Comparison of ENCODE assay signal across 17 cellular contexts in genomic region chr6:131877999-131878789, GRCh38.
A peak's percentile ranks its signal among the peaks of the same experiment; 100 is the strongest.
DNase-seq lines count a peak whose midpoint lies in the region; ATAC-seq and TF ChIP-seq lines count a peak whose summit lies in the region.
"Had no signal": no experiment of that assay in that cellular context is flagged by ENCODE, and none has a peak within 500 bp of the region (broad histone marks: within the 10 kb centered on the region; RNA-seq: fewer than 3 reads in every experiment).

No MANE protein-coding gene starts in this region.

- no peaks in the 10 kb centered on the region for H3K9me3 Mint-ChIP-seq in activated CD8-positive, alpha-beta T cell treated with anti-CD3 and anti-CD28 coated beads for 36 hours

- H3K36me3 ChIP-seq in GM23248 (ENCODE audit: low read depth) (peaks cover 39% of the 10 kb centered on the region; the same call in 1 of the 2 replicates), trophoblast cell (ENCODE audit: control insufficient read depth in 1 of 2, insufficient read depth in 2 of 2, low read length in 2 of 2) (no peaks in the 10 kb centered on the region), upper lobe of left lung (no peaks in the 10 kb centered on the region)

- no peak for ATAC-seq in activated CD8-positive, alpha-beta T cell treated with anti-CD3 and anti-CD28 coated beads for 36 hours
- ATAC-seq in GM21423 (IDR thresholded peaks at IDR 0.05; ENCODE audit: unreplicated experiment) (no peak), upper lobe of left lung (ENCODE audit: low FRiP score in 2 of 2) (no peak), GM19397 (IDR thresholded peaks at IDR 0.05; ENCODE audit: unreplicated experiment) (no peak)
- ATAC-seq: A549 had no signal

- H3K4me1 Mint-ChIP-seq in activated CD8-positive, alpha-beta T cell treated with anti-CD3 and anti-CD28 coated beads for 36 hours (ENCODE audit: low read depth): no peaks in the 10 kb centered on the region

- H3K4me3 Mint-ChIP-seq in activated CD8-positive, alpha-beta T cell treated with anti-CD3 and anti-CD28 coated beads for 36 hours: no peak overlapping the region

- H3K23ac ChIP-seq in trophoblast cell (ENCODE audit: low read length): no peak overlapping the region

- POLR2A ChIA-PET in activated CD8-positive, alpha-beta T cell treated with anti-CD3 and anti-CD28 coated beads for 36 hours (lab: Charles Lee): no interaction called here

- H3K27me3 ChIP-seq in GM23248 (replicated peaks; ENCODE audit: insufficient read depth): no peaks in the 10 kb centered on the region
- H3K27me3 ChIP-seq in trophoblast cell (ENCODE audit: insufficient read depth, low read length): no peaks in the 10 kb centered on the region
- H3K27me3 ChIP-seq in upper lobe of left lung: no peaks in the 10 kb centered on the region

- H2AFZ ChIP-seq in GM23248 (no peak overlapping the region), trophoblast cell (ENCODE audit: insufficient read depth, low read length, poor library complexity) (no peak overlapping the region)

- H3K79me1 ChIP-seq in trophoblast cell (ENCODE audit: low read length): no peaks in the 10 kb centered on the region

- no peak overlapping the region for H4K8ac ChIP-seq in trophoblast cell (ENCODE audit: low read depth, low read length)

- H3K27ac Mint-ChIP-seq in activated CD8-positive, alpha-beta T cell treated with anti-CD3 and anti-CD28 coated beads for 36 hours: no peak overlapping the region

- in situ Hi-C loops in GM23248 (cut with MboI): no loop called here

- no peak overlapping the region for H3K18ac ChIP-seq in trophoblast cell (ENCODE audit: low read length)

- no peak overlapping the region for H3K14ac ChIP-seq in trophoblast cell (ENCODE audit: low read length)

- H3K36me3 Mint-ChIP-seq in activated CD8-positive, alpha-beta T cell treated with anti-CD3 and anti-CD28 coated beads for 36 hours (ENCODE audit: low read depth): no peaks in the 10 kb centered on the region

- H3K9ac ChIP-seq in GM23248: no peak overlapping the region
- no peak overlapping the region for H3K9ac ChIP-seq in trophoblast cell (ENCODE audit: low read length)

- H3K4me2 ChIP-seq in GM23248 (ENCODE audit: unreplicated experiment): no peak overlapping the region
- no peak overlapping the region for H3K4me2 ChIP-seq in trophoblast cell (ENCODE audit: low read length)
- H3K4me2 ChIP-seq: A549 had no signal

- H3K9me3 ChIP-seq in GM23248 (ENCODE audit: low read depth) (no peaks in the 10 kb centered on the region), trophoblast cell (ENCODE audit: insufficient read depth, low read depth, low read length) (no peaks in the 10 kb centered on the region), upper lobe of left lung (no peaks in the 10 kb centered on the region)
- H3K9me3 ChIP-seq: A549 had no signal

- CTCF ChIA-PET in activated CD8-positive, alpha-beta T cell treated with anti-CD3 and anti-CD28 coated beads for 36 hours (lab: Charles Lee): no interaction called here

- H3K9me2 ChIP-seq in GM23248 (ENCODE audit: insufficient read depth): no peaks in the 10 kb centered on the region

- intact Hi-C loops in activated CD8-positive, alpha-beta T cell treated with anti-CD3 and anti-CD28 coated beads for 36 hours (cut with micrococcal nuclease): no loop called here

- H2BK12ac ChIP-seq in trophoblast cell (ENCODE audit: low read length): no peak overlapping the region

- no peak overlapping the region for H2BK5ac ChIP-seq in trophoblast cell (ENCODE audit: low read depth, low read length, poor library complexity)

- H4K20me1 ChIP-seq in GM23248 (ENCODE audit: insufficient read depth): no peaks in the 10 kb centered on the region

- 96 to 97% methylated on average over 4 of the region's 4 CpGs for WGBS in GM23248 (ENCODE audit: low coverage in 1 of 2, low lambda C conversion rate in 2 of 2, missing lambda C conversion rate in 2 of 2), 2 experiments
- WGBS in trophoblast cell (ENCODE audit: extremely low coverage, insufficient coverage, insufficient read length): no CpG with 5 or more reads among the region's 4 CpGs
- WGBS in upper lobe of left lung, 2 donors: 87 to 92% methylated on average over 4 of the region's 4 CpGs

- H3K4me1 ChIP-seq in GM23248 (ENCODE audit: insufficient read depth): peaks cover 7% of the 10 kb centered on the region; the same call in 1 of the 2 replicates
- peaks cover 0 to 2% of the 10 kb centered on the region in 2 experiments for H3K4me1 ChIP-seq in trophoblast cell (ENCODE audit: control insufficient read depth in 1 of 2, insufficient read depth in 2 of 2, low read length in 2 of 2)
- H3K4me1 ChIP-seq in upper lobe of left lung: no peaks in the 10 kb centered on the region
- H3K4me1 ChIP-seq: A549 had no signal

- no peak overlapping the region for H2AK5ac ChIP-seq in trophoblast cell (ENCODE audit: low read length)

- H3K27ac ChIP-seq in GM23248: no peak overlapping the region
- no peak overlapping the region for H3K27ac ChIP-seq in trophoblast cell (ENCODE audit: low read depth, low read length)
- no peak overlapping the region for H3K27ac ChIP-seq in upper lobe of left lung
- H3K27ac ChIP-seq: A549 had no signal

- DNase-seq in GM23248 (peak; percentile 36), amniotic epithelial cell (ENCODE audit: low read depth) (peak; percentile 74), fibroblast of mammary gland (ENCODE audit: low read depth) (peak; percentile 60), trophoblast cell (peak; percentile 63 to 76), upper lobe of left lung (no peak)
- no peak for DNase-seq in activated CD8-positive, alpha-beta T cell treated with anti-CD3 and anti-CD28 coated beads for 36 hours
- DNase-seq: C1 segment of cervical spinal cord, EL, H7, KBM-7, NCI-H1092, NCI-H146, NCI-H2081, NCI-H82 had no signal

- H2BK120ac ChIP-seq in trophoblast cell (ENCODE audit: insufficient read depth, low read length, poor library complexity): no peak overlapping the region

- H3K4me3 ChIP-seq in GM23248: no peak overlapping the region
- no peak overlapping the region for H3K4me3 ChIP-seq in fibroblast of mammary gland (ENCODE audit: control insufficient read depth, low read depth, low read length)
- H3K4me3 ChIP-seq in trophoblast cell (ENCODE audit: low read depth, low read length): no peak overlapping the region
- H3K4me3 ChIP-seq in upper lobe of left lung: no peak overlapping the region
- H3K4me3 ChIP-seq: A549 had no signal

- TF ChIP-seq POLR2A in upper lobe of left lung (IDR thresholded peaks at IDR 0.05): no peak

- H3K4ac ChIP-seq in trophoblast cell (ENCODE audit: low read depth, low read length): no peak overlapping the region

- TF ChIP-seq CTCF in fibroblast of mammary gland (conservative IDR thresholded peaks at IDR 0.05; ENCODE audit: control insufficient read depth, insufficient read depth, low read depth, low read length) (no peak), upper lobe of left lung (IDR thresholded peaks at IDR 0.05) (no peak)
- TF ChIP-seq CTCF in activated CD8-positive, alpha-beta T cell treated with anti-CD3 and anti-CD28 coated beads for 36 hours (IDR thresholded peaks at IDR 0.05): no peak

- TF ChIP-seq EP300 in upper lobe of left lung (IDR thresholded peaks at IDR 0.05): no peak

- H3K79me2 ChIP-seq in GM23248 (ENCODE audit: insufficient read depth) (no peaks in the 10 kb centered on the region), trophoblast cell (ENCODE audit: control insufficient read depth, insufficient read depth, low read length, poor library complexity) (no peaks in the 10 kb centered on the region)

- H3F3A ChIP-seq in GM23248 (ENCODE audit: insufficient read depth): no peaks in the 10 kb centered on the region; the same call in 1 of the 2 replicates

- no peak overlapping the region for H4K12ac ChIP-seq in trophoblast cell (ENCODE audit: low read depth, low read length)

- H3K27me3 Mint-ChIP-seq in activated CD8-positive, alpha-beta T cell treated with anti-CD3 and anti-CD28 coated beads for 36 hours: peaks cover 2% of the 10 kb centered on the region

- no peak overlapping the region for H4K91ac ChIP-seq in trophoblast cell (ENCODE audit: low read depth, low read length)

Comparison
In these comparisons a context has a peak if more than half of its experiments do, and no peak if none do; other contexts are left out.
1. DNase-seq: peak in GM23248 (single experiment), amniotic epithelial cell (single experiment), fibroblast of mammary gland (single experiment) and trophoblast cell (2 of 2); none in activated CD8-positive, alpha-beta T cell treated with anti-CD3 and anti-CD28 coated beads for 36 hours (single experiment) and upper lobe of left lung (0 of 2).